Comparison of ENCODE assay signal across 10 cellular contexts in the genomic region with DNA sequence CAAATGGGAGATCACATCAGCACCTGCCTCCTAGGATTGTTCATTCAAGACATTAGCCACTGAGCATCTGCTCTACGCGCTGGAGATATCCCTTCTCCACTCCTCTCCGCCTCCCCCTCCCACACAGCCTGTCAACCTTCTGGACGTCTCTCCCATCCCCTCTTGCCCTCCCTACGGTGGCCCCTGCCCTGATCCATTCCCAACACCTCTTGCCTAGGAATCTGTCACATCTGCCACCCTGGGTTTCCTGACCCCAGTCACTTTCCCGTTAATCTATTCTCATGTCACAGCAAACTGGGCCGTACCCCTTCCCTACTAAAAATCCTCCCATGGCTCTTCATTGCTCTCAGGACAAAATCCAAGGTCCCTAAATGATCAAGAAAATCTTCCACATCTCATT. TPM values are rescaled to one million over a fixed set of nuclear protein-coding genes. Genes with fewer than 3 reads are reported as not detected.
DNase-seq lines count a peak whose midpoint lies in the region; TF ChIP-seq lines count a peak whose summit lies in the region.
"Had no signal": no experiment of that assay in that cellular context is flagged by ENCODE, and none has a peak within 500 bp of the region (broad histone marks: within the 10 kb centered on the region; RNA-seq: fewer than 3 reads in every experiment).

No MANE protein-coding gene starts in this region.

- POLR2A ChIA-PET in activated CD4-positive, alpha-beta memory T cell treated with anti-CD3 and anti-CD28 coated beads, Interleukin-2, amount 10 ng/mL, durations not matched to agents 7 days and 5 days (lab: Charles Lee), result interaction anchor here (2.5 kb wide), 1 partner anchor 10 kb away, joined by 15 read pairs; the partner anchor contains the start of gene DYRK1B

- H3K4me1 ChIP-seq in parathyroid adenoma, result no peaks in the 10 kb centered on the region

- no peaks in the 10 kb centered on the region for H3K9me3 ChIP-seq in parathyroid adenoma (ENCODE audit: control insufficient read depth, low read length)

- peaks cover 5% of the 10 kb centered on the region for H3K36me3 Mint-ChIP-seq in activated CD4-positive, alpha-beta memory T cell treated with anti-CD3 and anti-CD28 coated beads, Interleukin-2, amount 10 ng/mL, durations not matched to agents 7 days and 5 days (ENCODE audit: low read depth)

- H3K9me3 Mint-ChIP-seq in activated CD4-positive, alpha-beta memory T cell treated with anti-CD3 and anti-CD28 coated beads, Interleukin-2, amount 10 ng/mL, durations not matched to agents 7 days and 5 days, result no peaks in the 10 kb centered on the region
- H3K9me3 Mint-ChIP-seq: T-helper 2 cell treated with Interferon-gamma antibody and Interleukin-4, amounts not matched to agents 5 μg/mL and 100 μg/mL, for 36 hours had no signal

- peak overlapping the region; percentile 66 for H3K27ac ChIP-seq in parathyroid adenoma

- no peaks in the 10 kb centered on the region for H3K27me3 Mint-ChIP-seq in activated CD4-positive, alpha-beta memory T cell treated with anti-CD3 and anti-CD28 coated beads, Interleukin-2, amount 10 ng/mL, durations not matched to agents 7 days and 5 days

- peak overlapping the region; percentile 95 for H3K4me3 ChIP-seq in fibroblast of the aortic adventitia (ENCODE audit: low read depth, low read length)
- peak overlapping the region; percentile 59 for H3K4me3 ChIP-seq in parathyroid adenoma (ENCODE audit: low read depth, low read length)

- CTCF ChIA-PET in activated CD4-positive, alpha-beta memory T cell treated with anti-CD3 and anti-CD28 coated beads, Interleukin-2, amount 10 ng/mL, durations not matched to agents 7 days and 5 days (lab: Charles Lee), result no interaction called here

- TF ChIP-seq CTCF in fibroblast of the aortic adventitia (IDR thresholded peaks at IDR 0.05; ENCODE audit: insufficient read depth, low read length) (no peak), parathyroid adenoma (IDR thresholded peaks at IDR 0.05) (no peak)

- H3K4me3 Mint-ChIP-seq in activated CD4-positive, alpha-beta memory T cell treated with anti-CD3 and anti-CD28 coated beads, Interleukin-2, amount 10 ng/mL, durations not matched to agents 7 days and 5 days, result no peak overlapping the region
- H3K4me3 Mint-ChIP-seq: T-helper 2 cell treated with Interferon-gamma antibody and Interleukin-4, amounts not matched to agents 5 μg/mL and 100 μg/mL, for 36 hours had no signal

- no peak overlapping the region for H3K27ac Mint-ChIP-seq in activated CD4-positive, alpha-beta memory T cell treated with anti-CD3 and anti-CD28 coated beads, Interleukin-2, amount 10 ng/mL, durations not matched to agents 7 days and 5 days
- H3K27ac Mint-ChIP-seq: T-helper 2 cell treated with Interferon-gamma antibody and Interleukin-4, amounts not matched to agents 5 μg/mL and 100 μg/mL, for 36 hours had no signal

- H3K4me2 ChIP-seq in parathyroid adenoma (ENCODE audit: low read length), result peak overlapping the region; percentile 77

- DNase-seq in COLO668 (lab: John Stamatoyannopoulos, UW; ENCODE audit: unreplicated experiment), result peak; percentile 9
- DNase-seq in NCI-H82 treated with DMSO at 0.1 percent for 48 hours (lab: John Stamatoyannopoulos, UW; ENCODE audit: unreplicated experiment), result peak; percentile 27
- DNase-seq in fibroblast of the aortic adventitia (ENCODE audit: low read depth), result peak; percentile 2
- DNase-seq in activated CD4-positive, alpha-beta memory T cell treated with anti-CD3 and anti-CD28 coated beads, Interleukin-2, amount 10 ng/mL, durations not matched to agents 7 days and 5 days, result no peak
- DNase-seq in NCI-H2081 treated with DMSO at 0.1 percent for 48 hours (lab: John Stamatoyannopoulos, UW), result no peak
- DNase-seq in NCI-H2107 (lab: John Stamatoyannopoulos, UW), result no peak
- DNase-seq in germinal center (ENCODE audit: low spot score), result no peak

- peaks cover 6% of the 10 kb centered on the region for H3K4me1 Mint-ChIP-seq in activated CD4-positive, alpha-beta memory T cell treated with anti-CD3 and anti-CD28 coated beads, Interleukin-2, amount 10 ng/mL, durations not matched to agents 7 days and 5 days

- H3K27me3 ChIP-seq in parathyroid adenoma (ENCODE audit: control insufficient read depth, insufficient read depth, low read length), result no peaks in the 10 kb centered on the region

- H3K79me2 ChIP-seq in parathyroid adenoma, result peaks cover 20% of the 10 kb centered on the region

- no peak overlapping the region for H3K9ac ChIP-seq in parathyroid adenoma

- H3K36me3 ChIP-seq in parathyroid adenoma (ENCODE audit: control insufficient read depth, insufficient read depth, low read length), result no peaks in the 10 kb centered on the region

- peak overlapping the region; percentile 81 for H2AFZ ChIP-seq in parathyroid adenoma

RNA-seq across cellular contexts. Expression of gene DYRK1B, which starts 10.3 kb away (rescaled TPM):
- 15.5 and 21.8 TPM in 2 replicates for total RNA-seq in fibroblast of the aortic adventitia (ENCODE audit: low replicate concordance)
- total RNA-seq in activated CD4-positive, alpha-beta memory T cell treated with anti-CD3 and anti-CD28 coated beads, Interleukin-2, amount 10 ng/mL, durations not matched to agents 7 days and 5 days, result 10 to 100 TPM; 13.8 to 14.2 TPM

RNA-seq across cellular contexts. Expression of gene FBL, which starts 22.5 kb away (rescaled TPM):
- 105 and 162 TPM in 2 replicates for total RNA-seq in fibroblast of the aortic adventitia (ENCODE audit: low replicate concordance)
- total RNA-seq in activated CD4-positive, alpha-beta memory T cell treated with anti-CD3 and anti-CD28 coated beads, Interleukin-2, amount 10 ng/mL, durations not matched to agents 7 days and 5 days, result 100 to 1,000 TPM; 294 to 302 TPM

RNA-seq across cellular contexts. Expression of gene LEUTX, which starts 45.0 kb away (rescaled TPM):
- total RNA-seq in fibroblast of the aortic adventitia (ENCODE audit: low replicate concordance), result not detected in 2 replicates
- under 1 TPM in 1 of 2 experiments, not detected in 1; 0.35 TPM for total RNA-seq in activated CD4-positive, alpha-beta memory T cell treated with anti-CD3 and anti-CD28 coated beads, Interleukin-2, amount 10 ng/mL, durations not matched to agents 7 days and 5 days
- total RNA-seq: dermis microvascular lymphatic vessel endothelial cell had no signal

Comparison
In these comparisons a context has a peak if more than half of its experiments do, and no peak if none do; other contexts are left out.
1. DNase-seq: peak in COLO668 (single experiment), NCI-H82 treated with DMSO at 0.1 percent for 48 hours (single experiment) and fibroblast of the aortic adventitia (single experiment); none in activated CD4-positive, alpha-beta memory T cell treated with anti-CD3 and anti-CD28 coated beads, Interleukin-2, amount 10 ng/mL, durations not matched to agents 7 days and 5 days (single experiment), NCI-H2081 treated with DMSO at 0.1 percent for 48 hours (single experiment), NCI-H2107 (single experiment) and germinal center (single experiment).